In the genomic region with DNA sequence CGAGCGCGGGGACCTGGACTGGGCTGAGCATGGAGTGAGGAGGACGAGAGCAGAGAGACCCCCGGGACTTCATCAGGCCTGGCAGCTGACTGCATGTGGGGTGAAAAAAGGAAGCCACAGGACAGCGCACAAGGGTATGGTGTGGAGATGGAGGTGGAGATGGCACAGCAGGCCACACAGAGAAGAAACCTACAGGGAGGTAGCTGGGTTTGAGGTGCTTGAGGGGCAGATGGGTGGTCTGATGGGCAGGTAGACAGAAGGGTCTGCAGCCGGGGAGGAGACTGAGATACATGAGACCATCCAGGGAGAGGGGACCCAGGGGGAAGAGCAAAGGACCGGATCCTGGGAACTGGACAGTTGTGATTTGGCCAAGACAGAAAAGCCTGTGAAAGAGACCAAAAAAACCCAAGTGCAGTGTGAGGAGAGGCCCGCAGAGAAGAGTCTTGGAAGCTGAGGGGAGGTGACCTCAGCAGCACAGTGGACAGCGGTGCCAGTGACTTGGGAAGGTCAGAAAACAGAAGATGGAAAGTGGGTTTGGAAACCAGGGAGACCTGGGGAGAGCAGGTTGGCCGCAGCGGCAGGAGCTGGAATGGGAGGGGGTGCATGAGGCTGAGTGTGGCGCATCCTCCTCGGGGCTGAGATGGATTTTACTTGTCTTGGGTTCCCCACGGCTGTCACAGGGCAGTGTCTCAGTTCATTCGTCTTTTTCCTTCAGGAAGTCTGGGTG, we compare ENCODE assay signal across 9 cellular contexts. TPM values are rescaled to one million over a fixed set of nuclear protein-coding genes. Genes with fewer than 3 reads are reported as not detected.
DNase-seq lines count a peak whose midpoint lies in the region; ATAC-seq and TF ChIP-seq lines count a peak whose summit lies in the region.
"Had no signal": no experiment of that assay in that cellular context is flagged by ENCODE, and none has a peak within 500 bp of the region (broad histone marks: within the 10 kb centered on the region; RNA-seq: fewer than 3 reads in every experiment).

No MANE protein-coding gene starts in this region.

- H3K27me3 Mint-ChIP-seq in T-cell (peaks cover 0 to 3% of the 10 kb centered on the region in 2 donors), osteocyte (ENCODE audit: unreplicated experiment) (peaks cover 30% of the 10 kb centered on the region)

- peaks cover 39 to 57% (median 46%) of the 10 kb centered on the region in 3 donors for H3K4me1 Mint-ChIP-seq in T-cell
- H3K4me1 Mint-ChIP-seq in osteocyte (ENCODE audit: unreplicated experiment), result peaks cover 15% of the 10 kb centered on the region

- H3K4me3 ChIP-seq in AG04449 (ENCODE audit: low read depth, low read length) (peak overlapping the region; percentile 56), fibroblast of villous mesenchyme (ENCODE audit: low read depth, low read length) (peak overlapping the region; percentile 42)

- POLR2A ChIA-PET in AG04449 (lab: Yijun Ruan, JAX), result interaction anchor here (1.3 kb wide), 1 partner anchor 109 kb away, joined by 3 read pairs; no protein-coding TSS in a partner anchor
- POLR2A ChIA-PET in T-cell (lab: Charles Lee), result no interaction called here

- CTCF ChIA-PET in AG04449 (lab: Yijun Ruan, JAX), result interaction anchor here (0.9 to 7.5 kb wide), 11 partner anchors 8 to 195 kb away, joined by 3 to 61 read pairs (median 5); a partner anchor contains a TSS
- CTCF ChIA-PET in T-cell (lab: Charles Lee), result interaction anchor here in 1 of 2 donors (0.6 kb wide), 1 partner anchor 836 kb away, joined by 3 read pairs; no protein-coding TSS in a partner anchor

- H3K27ac Mint-ChIP-seq in T-cell, result peak overlapping the region; percentile 21 to 34
- no peak overlapping the region for H3K27ac Mint-ChIP-seq in osteocyte (ENCODE audit: unreplicated experiment)

- H3K9me3 Mint-ChIP-seq in T-cell (no peaks in the 10 kb centered on the region), osteocyte (ENCODE audit: unreplicated experiment) (no peaks in the 10 kb centered on the region)

- H3K4me3 Mint-ChIP-seq in T-cell, result peak overlapping the region in 2 of 3 donors; percentile 11 to 65
- H3K4me3 Mint-ChIP-seq in osteocyte (ENCODE audit: unreplicated experiment), result peak overlapping the region; percentile 82

- ATAC-seq in T-cell (replicated peaks in 1 of 4), result no peak
- ATAC-seq in HG03342 (IDR thresholded peaks at IDR 0.05; ENCODE audit: unreplicated experiment), result no peak

- TF ChIP-seq CTCF in AG04449 (IDR thresholded peaks at IDR 0.05; ENCODE audit: insufficient read depth, low read length, missing control alignments) (no peak), fibroblast of villous mesenchyme (IDR thresholded peaks at IDR 0.05; ENCODE audit: insufficient read depth, low read depth, low read length) (no peak), osteocyte (IDR thresholded peaks at IDR 0.05) (no peak)

- DNase-seq in AG04449 (ENCODE audit: low read depth, low spot score) (no peak), T-cell (no peak), fibroblast of villous mesenchyme (ENCODE audit: low read depth) (no peak), osteocyte (ENCODE audit: extremely low spot score, unreplicated experiment) (no peak), middle frontal gyrus (ENCODE audit: extremely low spot score, low spot score) (no peak), NCI-H1436 treated with DMSO at 0.1 percent for 48 hours (lab: John Stamatoyannopoulos, UW) (no peak), NCI-H2227 (lab: John Stamatoyannopoulos, UW; ENCODE audit: unreplicated experiment) (no peak)
- DNase-seq: DMS 273 treated with DMSO at 0.1 percent for 48 hours had no signal

- H3K36me3 Mint-ChIP-seq in T-cell (peaks cover 27% of the 10 kb centered on the region), osteocyte (ENCODE audit: unreplicated experiment) (no peaks in the 10 kb centered on the region)

RNA-seq across cellular contexts. Expression of a gene that starts 5.5 kb away (rescaled TPM):
- 10 to 100 TPM; 41.2 to 78.9 (median 58.4) TPM for total RNA-seq in T-cell
- 5.5 and 9.1 TPM in 2 replicates for total RNA-seq in fibroblast of villous mesenchyme
- 4.7 and 5.5 TPM in 2 replicates for total RNA-seq in osteocyte

RNA-seq across cellular contexts. Expression of a gene that starts 7.8 kb away (rescaled TPM):
- total RNA-seq in T-cell, result 10 to 100 TPM; 29.6 to 68.4 (median 35.9) TPM
- 0.43 and 0.97 TPM in 2 replicates for total RNA-seq in fibroblast of villous mesenchyme
- 1.8 and 2.0 TPM in 2 replicates for total RNA-seq in osteocyte

Comparison
In these comparisons a context has a peak if more than half of its experiments do, and no peak if none do; other contexts are left out.
1. RNA of a gene that starts 7.8 kb away (total RNA-seq): 29.6 to 68.4 TPM in T-cell; 1.8 to 2.0 TPM in osteocyte and 0.43 to 0.97 TPM in fibroblast of villous mesenchyme; every median in the first group is over 10 times any median in the second.